Comparison of ENCODE assay signal across 1 cellular context in genomic region chr2:102256874-102257462, GRCh38.
TF ChIP-seq lines count a peak whose summit lies in the region.

No MANE protein-coding gene starts in this region.

TF ChIP-seq in IMR-90, 13 proteins besides CTCF, POLR2A, EP300 and RAD21:
- TF ChIP-seq NFE2L2 (IDR thresholded peaks at IDR 0.05; ENCODE audit: low read depth, low read length) (no peak), MAZ (IDR thresholded peaks at IDR 0.05; ENCODE audit: borderline replicate concordance, low read depth, low read length) (no peak), BHLHE40 (IDR thresholded peaks at IDR 0.05; ENCODE audit: low read depth, low read length) (no peak), SMC3 (IDR thresholded peaks at IDR 0.05; ENCODE audit: low read depth, low read length) (no peak), CEBPB (IDR thresholded peaks at IDR 0.05; ENCODE audit: low read depth, low read length) (no peak), MAFK (IDR thresholded peaks at IDR 0.05; ENCODE audit: low read depth, low read length) (no peak), MXI1 (IDR thresholded peaks at IDR 0.05; ENCODE audit: borderline replicate concordance, low read depth, low read length) (no peak), ELK1 (IDR thresholded peaks at IDR 0.05; ENCODE audit: borderline replicate concordance, low read depth, low read length) (no peak), RCOR1 (IDR thresholded peaks at IDR 0.05; ENCODE audit: insufficient replicate concordance, low read length) (no peak), RFX5 (IDR thresholded peaks at IDR 0.05; ENCODE audit: low read depth, low read length) (no peak), USF2 (IDR thresholded peaks at IDR 0.05; ENCODE audit: low read depth, low read length) (no peak), CHD1 (IDR thresholded peaks at IDR 0.05; ENCODE audit: low read depth, low read length) (no peak), FOS (IDR thresholded peaks at IDR 0.05; ENCODE audit: low read depth, low read length) (no peak)
